8 cellular contexts compared by ENCODE assay signal in genomic region chr6:29965873-29966601, GRCh38. TPM values are rescaled to one million over a fixed set of nuclear protein-coding genes. Genes with fewer than 3 reads are reported as not detected.
DNase-seq lines count a peak whose midpoint lies in the region; ATAC-seq, FAIRE-seq and TF ChIP-seq lines count a peak whose summit lies in the region.

No MANE protein-coding gene starts in this region.

- peak overlapping the region; percentile 82 for H3K9ac ChIP-seq in endothelial cell of umbilical vein (replicated peaks; ENCODE audit: extremely low read depth, insufficient read depth, low read length)

- H3K4me1 ChIP-seq in endothelial cell of umbilical vein (ENCODE audit: control insufficient read depth, extremely low read depth, insufficient read depth, low read length) (peaks cover 44% of the 10 kb centered on the region), mesodermal cell (ENCODE audit: control insufficient read depth, insufficient read depth, low read length, poor library complexity, severe bottlenecking) (peaks cover 18% of the 10 kb centered on the region), suprapubic skin (peaks cover 43% of the 10 kb centered on the region)

- DNase-seq in CD14-positive monocyte (ENCODE audit: low spot score) (peak; percentile 94), NCI-H2227 (lab: John Stamatoyannopoulos, UW; ENCODE audit: unreplicated experiment) (peak; percentile 81), activated B cell treated with CpG ODN at 0.5 μM for 24 hours (no peak), endothelial cell of umbilical vein (ENCODE audit: low read depth, low spot score) (peak; percentile 75), suprapubic skin (ENCODE audit: low spot score in 2 of 2) (peak; percentile 84 to 88)

- H3K36me3 Mint-ChIP-seq in CD14-positive monocyte (peaks cover 0 to 2% of the 10 kb centered on the region in 2 donors), activated B cell treated with CpG ODN at 0.5 μM for 24 hours (ENCODE audit: low read depth) (no peaks in the 10 kb centered on the region)

- dilution Hi-C loops in endothelial cell of umbilical vein (cut with MboI; ENCODE audit: extremely low pct_ligation_motif_present, low sequenced_read_pairs), result no loop called here

- peak overlapping the region; percentile 83 to 93 for H3K4me3 Mint-ChIP-seq in CD14-positive monocyte
- peak overlapping the region; percentile 82 for H3K4me3 Mint-ChIP-seq in activated B cell treated with CpG ODN at 0.5 μM for 24 hours

- H3K27me3 Mint-ChIP-seq in CD14-positive monocyte (ENCODE audit: low read depth in 3 of 3), result peaks cover 0 to 3% (median under 1%) of the 10 kb centered on the region in 3 donors
- no peaks in the 10 kb centered on the region for H3K27me3 Mint-ChIP-seq in activated B cell treated with CpG ODN at 0.5 μM for 24 hours

- POLR2A ChIA-PET in activated B cell treated with CpG ODN at 0.5 μM for 24 hours (lab: Charles Lee), result interaction anchor here (0.6 to 5.1 kb wide), 12 partner anchors 10 to 316 kb away, joined by 3 to 64 read pairs (median 6); partner anchors contain the start of genes HLA-A and TRIM26
- POLR2A ChIA-PET in endothelial cell of umbilical vein (lab: Charles Lee), result no interaction called here

- H3K27me3 ChIP-seq in endothelial cell of umbilical vein (ENCODE audit: control insufficient read depth in 2 of 2, insufficient read depth in 2 of 2, low read length in 2 of 2), result no peaks in the 10 kb centered on the region
- H3K27me3 ChIP-seq in suprapubic skin, result no peaks in the 10 kb centered on the region

- H3K4me3 ChIP-seq in endothelial cell of umbilical vein (replicated peaks in 1 of 3; ENCODE audit: insufficient read depth in 1 of 3, low read depth in 1 of 3, low read length in 3 of 3) (peak overlapping the region in 1 of 3 experiments; percentile 67), mesodermal cell (ENCODE audit: extremely low read depth, insufficient read depth, low read length, poor library complexity, severe bottlenecking) (peak overlapping the region; percentile 31), suprapubic skin (peak overlapping the region; percentile 39)

- H3K79me2 ChIP-seq in endothelial cell of umbilical vein (ENCODE audit: control insufficient read depth, insufficient read depth, low read length), result no peaks in the 10 kb centered on the region

- 0 to 2% methylated on average over 3 to 6 of the region's 8 CpGs for WGBS in mesodermal cell (ENCODE audit: insufficient coverage in 2 of 2), 2 experiments
- 6% methylated on average over 8 of the region's 8 CpGs for WGBS in suprapubic skin

- peak overlapping the region; percentile 57 for H2AFZ ChIP-seq in endothelial cell of umbilical vein (ENCODE audit: low read depth, low read length)

- FAIRE-seq in endothelial cell of umbilical vein (lab: Jason Lieb, UNC), result peak; percentile 63

- H3K9me1 ChIP-seq in endothelial cell of umbilical vein (replicated peaks; ENCODE audit: control insufficient read depth, extremely low read depth, insufficient read depth, low read length), result no peaks in the 10 kb centered on the region

- H3K9me3 ChIP-seq in endothelial cell of umbilical vein (replicated peaks; ENCODE audit: control insufficient read depth, insufficient read depth, low read length) (no peaks in the 10 kb centered on the region), mesodermal cell (ENCODE audit: control insufficient read depth, low read length) (no peaks in the 10 kb centered on the region), suprapubic skin (no peaks in the 10 kb centered on the region)

- BruUV-seq in endothelial cell of umbilical vein (replicated peaks; lab: Mats Ljungman, UMichigan), result no TSS peak

- intact Hi-C loops in CD14-positive monocyte (cut with micrococcal nuclease) (no loop called here), activated B cell treated with CpG ODN at 0.5 μM for 24 hours (cut with micrococcal nuclease) (loop anchor here (1.0 to 2.0 kb wide), 4 partner anchors 10 to 47 kb away; partner anchors contain the start of gene HLA-A), endothelial cell of umbilical vein (cut with micrococcal nuclease) (loop anchor here (1.0 to 5.0 kb wide), 5 partner anchors 13 to 101 kb away; partner anchors contain the start of genes HLA-A and PPP1R11)

- H3K4me1 Mint-ChIP-seq in CD14-positive monocyte (peaks cover 55% of the 10 kb centered on the region), activated B cell treated with CpG ODN at 0.5 μM for 24 hours (peaks cover 50% of the 10 kb centered on the region)

- TF ChIP-seq POLR2A in endothelial cell of umbilical vein (IDR thresholded peaks at IDR 0.05; ENCODE audit: low read depth, low read length) (no peak), suprapubic skin (IDR thresholded peaks at IDR 0.05) (no peak)

- peak overlapping the region; percentile 94 for H3K27ac ChIP-seq in endothelial cell of umbilical vein (ENCODE audit: insufficient read depth, low read depth, low read length)
- peak overlapping the region; percentile 92 for H3K27ac ChIP-seq in mesodermal cell (ENCODE audit: low read depth, low read length, severe bottlenecking)
- H3K27ac ChIP-seq in suprapubic skin, result peak overlapping the region; percentile 51

- no peak for TF ChIP-seq EP300 in suprapubic skin (IDR thresholded peaks at IDR 0.05)

- no peaks in the 10 kb centered on the region for H4K20me1 ChIP-seq in endothelial cell of umbilical vein (replicated peaks; ENCODE audit: control insufficient read depth, extremely low read depth, insufficient read depth, low read length)

- ATAC-seq in GM21723 (IDR thresholded peaks at IDR 0.05; ENCODE audit: unreplicated experiment) (peak; percentile 42), activated B cell treated with CpG ODN at 0.5 μM for 24 hours (ENCODE audit: low read depth) (peak; percentile 36), HG02870 (IDR thresholded peaks at IDR 0.05; ENCODE audit: unreplicated experiment) (no peak)

- no peaks in the 10 kb centered on the region for H3K36me3 ChIP-seq in endothelial cell of umbilical vein (ENCODE audit: control insufficient read depth in 2 of 2, extremely low read depth in 1 of 2, insufficient read depth in 2 of 2, low read length in 2 of 2)
- H3K36me3 ChIP-seq in mesodermal cell (ENCODE audit: control insufficient read depth, insufficient read depth, low read length), result no peaks in the 10 kb centered on the region
- H3K36me3 ChIP-seq in suprapubic skin, result peaks cover 4% of the 10 kb centered on the region

- H3K4me2 ChIP-seq in endothelial cell of umbilical vein (ENCODE audit: insufficient read depth, low read length), result peak overlapping the region; percentile 87

- H3K27ac Mint-ChIP-seq in CD14-positive monocyte (peak overlapping the region; percentile 93 to 97 (median 95)), activated B cell treated with CpG ODN at 0.5 μM for 24 hours (peak overlapping the region; percentile 92)

- H3K9me3 Mint-ChIP-seq in CD14-positive monocyte (peaks cover 0 to 2% (median 0%) of the 10 kb centered on the region in 7 donors), activated B cell treated with CpG ODN at 0.5 μM for 24 hours (no peaks in the 10 kb centered on the region)

- CTCF ChIA-PET in activated B cell treated with CpG ODN at 0.5 μM for 24 hours (lab: Charles Lee), result interaction anchor here (0.9 to 6.0 kb wide), 4 partner anchors 18 to 118 kb away, joined by 3 to 44 read pairs (median 3); no protein-coding TSS in a partner anchor
- CTCF ChIA-PET in endothelial cell of umbilical vein (lab: Charles Lee), result interaction anchor here (3.8 to 4.0 kb wide), 2 partner anchors 10 to 118 kb away, joined by 24 to 29 read pairs; no protein-coding TSS in a partner anchor

- TF ChIP-seq CTCF in CD14-positive monocyte (IDR thresholded peaks at IDR 0.05) (no peak), activated B cell treated with CpG ODN at 0.5 μM for 24 hours (IDR thresholded peaks at IDR 0.05) (no peak), endothelial cell of umbilical vein (IDR thresholded peaks at IDR 0.05; ENCODE audit: extremely low read depth in 1 of 2, insufficient read depth in 1 of 2, low read depth in 1 of 2, low read length in 2 of 2) (no peak), suprapubic skin (IDR thresholded peaks at IDR 0.05) (no peak)

TF ChIP-seq in endothelial cell of umbilical vein, 7 proteins besides CTCF, POLR2A, EP300 and RAD21:
- TF ChIP-seq MAX (IDR thresholded peaks at IDR 0.05; ENCODE audit: insufficient read depth, insufficient read length), result no peak
- TF ChIP-seq FOS (IDR thresholded peaks at IDR 0.05; ENCODE audit: borderline replicate concordance, insufficient read depth, low read length), result peak; percentile 17

RNA-seq across cellular contexts. Expression of gene HLA-A, which starts 23.7 kb away (rescaled TPM):
- polyA plus RNA-seq in CD14-positive monocyte, result 1,000 to 10,000 TPM; 1,518 to 2,788 TPM
- total RNA-seq in activated B cell treated with CpG ODN at 0.5 μM for 24 hours, result 1,592 and 1,608 TPM in 2 replicates
- total RNA-seq in endothelial cell of umbilical vein, result 153 and 294 TPM in 2 replicates
- polyA plus RNA-seq in endothelial cell of umbilical vein, result 822 and 905 TPM in 2 replicates
- polyA plus RNA-seq in endothelial cell of umbilical vein (2011; cell fraction: cytosol; rRNA removed), result 512 and 643 TPM in 2 replicates
- 369 and 390 TPM in 2 replicates for polyA plus RNA-seq in endothelial cell of umbilical vein (2011; cell fraction: nucleus; rRNA removed)
- polyA plus RNA-seq in endothelial cell of umbilical vein (2012), result 170 and 221 TPM in 2 replicates
- polyA minus RNA-seq in endothelial cell of umbilical vein, result 325 and 350 TPM in 2 replicates
- 182 TPM for polyA minus RNA-seq in endothelial cell of umbilical vein (2011; cell fraction: cytosol; rRNA and poly(A)+ RNA removed)
- polyA minus RNA-seq in endothelial cell of umbilical vein (2011; cell fraction: nucleus; rRNA and poly(A)+ RNA removed), result 53.4 and 89.2 TPM in 2 replicates
- 119 TPM for polyA plus RNA-seq in mesodermal cell (2013, experiment 1 of 2)
- polyA plus RNA-seq in mesodermal cell (2013, experiment 2 of 2), result 95.9 TPM
- total RNA-seq in suprapubic skin, result 100 to 1,000 TPM; 455 to 546 (median 499) TPM

Comparison
In these comparisons a context has a peak if more than half of its experiments do, and no peak if none do; other contexts are left out.
1. intact Hi-C loops: an anchor here in activated B cell treated with CpG ODN at 0.5 μM for 24 hours (1.0 to 2.0 kb wide) and endothelial cell of umbilical vein (1.0 to 5.0 kb wide); none called in CD14-positive monocyte.